ENCODE assay signal across 11 cellular contexts in the genomic region with DNA sequence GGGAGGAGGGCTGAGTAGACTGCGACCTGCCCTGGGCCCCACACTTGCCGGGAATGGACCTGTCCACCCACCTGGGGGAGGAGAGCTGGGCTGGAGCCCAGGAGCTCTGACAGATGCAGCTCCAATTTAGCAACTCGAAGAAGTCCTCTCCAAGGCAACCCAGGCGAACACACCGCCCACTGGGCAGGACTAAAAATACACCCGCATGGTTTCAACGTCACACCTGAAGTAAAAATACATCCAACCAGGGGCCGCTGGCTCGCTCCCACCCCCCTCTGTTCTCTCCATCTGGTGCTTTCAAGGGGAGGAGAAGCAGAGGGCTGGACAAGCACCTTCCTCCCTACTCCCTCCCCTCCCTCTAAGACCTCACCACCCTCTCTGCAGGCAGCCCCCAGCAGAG.
DNase-seq lines count a peak whose midpoint lies in the region; ATAC-seq and TF ChIP-seq lines count a peak whose summit lies in the region.
"Had no signal": no experiment of that assay in that cellular context is flagged by ENCODE, and none has a peak within 500 bp of the region (broad histone marks: within the 10 kb centered on the region; RNA-seq: fewer than 3 reads in every experiment).

No MANE protein-coding gene starts in this region.

- peak in 1 of 4 donors; percentile 17 for TF ChIP-seq EP300 in upper lobe of left lung (IDR thresholded peaks at IDR 0.05)

- no peak overlapping the region for H3K4me3 Mint-ChIP-seq in mesothelial cell of epicardium
- H3K4me3 Mint-ChIP-seq: activated naive CD4-positive, alpha-beta T cell treated with anti-CD3 and anti-CD28 coated beads for 36 hours; stimulated activated naive CD8-positive, alpha-beta T cell treated with anti-CD3 and anti-CD28 coated beads, Interleukin-15, Interleukin-2, amounts not matched to agents 100 ng/mL and 50 ng/mL, for 24 hours had no signal

- peaks cover 25% of the 10 kb centered on the region for H3K27me3 Mint-ChIP-seq in mesothelial cell of epicardium (ENCODE audit: low read depth)

- H3K4me3 ChIP-seq in coronary artery, result peak overlapping the region; percentile 45
- no peak overlapping the region for H3K4me3 ChIP-seq in upper lobe of left lung

- no peaks in the 10 kb centered on the region for H3K9me3 Mint-ChIP-seq in mesothelial cell of epicardium
- H3K9me3 Mint-ChIP-seq: activated naive CD4-positive, alpha-beta T cell treated with anti-CD3 and anti-CD28 coated beads for 36 hours; stimulated activated naive CD8-positive, alpha-beta T cell treated with anti-CD3 and anti-CD28 coated beads, Interleukin-15, Interleukin-2, amounts not matched to agents 100 ng/mL and 50 ng/mL, for 24 hours had no signal

- TF ChIP-seq CTCF in coronary artery (IDR thresholded peaks at IDR 0.05), result no peak
- TF ChIP-seq CTCF in mesothelial cell of epicardium (IDR thresholded peaks at IDR 0.05; ENCODE audit: unreplicated experiment), result no peak
- TF ChIP-seq CTCF in upper lobe of left lung (IDR thresholded peaks at IDR 0.05), result peak in 1 of 6 experiments; percentile 12

- no peaks in the 10 kb centered on the region for H3K36me3 ChIP-seq in upper lobe of left lung

- H3K27ac Mint-ChIP-seq in mesothelial cell of epicardium, result peak overlapping the region; percentile 47
- H3K27ac Mint-ChIP-seq: activated naive CD4-positive, alpha-beta T cell treated with anti-CD3 and anti-CD28 coated beads for 36 hours; stimulated activated naive CD8-positive, alpha-beta T cell treated with anti-CD3 and anti-CD28 coated beads, Interleukin-15, Interleukin-2, amounts not matched to agents 100 ng/mL and 50 ng/mL, for 24 hours had no signal

- H3K36me3 Mint-ChIP-seq in mesothelial cell of epicardium, result no peaks in the 10 kb centered on the region

- no peak for ATAC-seq in upper lobe of left lung (ENCODE audit: low FRiP score in 2 of 2)
- no peak for ATAC-seq in GM18907 (IDR thresholded peaks at IDR 0.05; ENCODE audit: unreplicated experiment)

- peaks cover 9 to 20% (median 16%) of the 10 kb centered on the region in 4 donors for H3K4me1 ChIP-seq in upper lobe of left lung

- H3K4me1 Mint-ChIP-seq in mesothelial cell of epicardium, result peaks cover 61% of the 10 kb centered on the region

- WGBS in upper lobe of left lung, 2 donors, result 44 to 80% methylated on average over 1 to 9 of the region's 9 CpGs

- DNase-seq in NCI-H2227 (lab: John Stamatoyannopoulos, UW; ENCODE audit: unreplicated experiment), result peak; percentile 73
- peak; percentile 91 for DNase-seq in coronary artery (ENCODE audit: low spot score)
- peak in 1 of 2 experiments; percentile 53 for DNase-seq in mesothelial cell of epicardium (ENCODE audit: low spot score in 2 of 2, unreplicated experiment in 2 of 2)
- DNase-seq in upper lobe of left lung, result peak in 1 of 2 donors; percentile 46
- no peak for DNase-seq in NK-92 (lab: John Stamatoyannopoulos, UW; ENCODE audit: unreplicated experiment)
- DNase-seq in activated CD4-positive, CD25-positive, alpha-beta regulatory T cell treated with anti-CD3 and anti-CD28 coated beads, Interleukin-2, amount 50 U/mL, for 72 hours, result no peak
- DNase-seq: activated naive CD4-positive, alpha-beta T cell treated with anti-CD3 and anti-CD28 coated beads for 36 hours; foreskin melanocyte; NCI-H2029 had no signal

- no peaks in the 10 kb centered on the region for H3K27me3 ChIP-seq in upper lobe of left lung

- H3K9me3 ChIP-seq in upper lobe of left lung, result no peaks in the 10 kb centered on the region

- H3K27ac ChIP-seq in coronary artery, result peak overlapping the region; percentile 57 to 75
- peak overlapping the region; percentile 10 to 75 (median 48) for H3K27ac ChIP-seq in upper lobe of left lung

- TF ChIP-seq POLR2A in upper lobe of left lung (IDR thresholded peaks at IDR 0.05), result no peak

Comparison
In these comparisons a context has a peak if more than half of its experiments do, and no peak if none do; other contexts are left out.
1. DNase-seq: peak in NCI-H2227 (single experiment) and coronary artery (single experiment); none in NK-92 (single experiment) and activated CD4-positive, CD25-positive, alpha-beta regulatory T cell treated with anti-CD3 and anti-CD28 coated beads, Interleukin-2, amount 50 U/mL, for 72 hours (single experiment).